8 cellular contexts compared by ENCODE assay signal in genomic region chrX:2889045-2889605, GRCh38. TPM values are rescaled to one million over a fixed set of nuclear protein-coding genes. Genes with fewer than 3 reads are reported as not detected.
A peak's percentile ranks its signal among the peaks of the same experiment; 100 is the strongest.
DNase-seq lines count a peak whose midpoint lies in the region; ATAC-seq and TF ChIP-seq lines count a peak whose summit lies in the region.

No MANE protein-coding gene starts in this region.

- DNase-seq in CD4-positive, alpha-beta T cell: no peak
- DNase-seq in PC-9: no peak
- DNase-seq in psoas muscle: no peak
- DNase-seq in NAMALWA (ENCODE audit: low spot score): no peak
- no peak for DNase-seq in HUDEP-2 (lab: John Stamatoyannopoulos, UW; ENCODE audit: unreplicated experiment in 76 of 76)

- H3K4me1 ChIP-seq in PC-9 (replicated peaks; ENCODE audit: insufficient read depth): 0 out of 2 replicates have a peak, but pooled peaks cover 4% of the 10 kb centered on the region
- H3K4me1 ChIP-seq in endocrine pancreas (ENCODE audit: control insufficient read depth, insufficient read depth, low read length): no peaks in the 10 kb centered on the region
- no peaks in the 10 kb centered on the region for H3K4me1 ChIP-seq in psoas muscle

- H3K36me3 ChIP-seq in PC-9 (ENCODE audit: low read depth) (no peaks in the 10 kb centered on the region), endocrine pancreas (ENCODE audit: control insufficient read depth, insufficient read depth, low read length) (no peaks in the 10 kb centered on the region), psoas muscle (ENCODE audit: insufficient read depth in 1 of 2, low read depth in 1 of 2) (no peaks in the 10 kb centered on the region)

- H4K20me1 ChIP-seq in PC-9 (ENCODE audit: insufficient read depth): no peaks in the 10 kb centered on the region

- no peak overlapping the region for H3K27ac Mint-ChIP-seq in CD4-positive, alpha-beta T cell

- no peaks in the 10 kb centered on the region for H3K79me2 ChIP-seq in PC-9 (ENCODE audit: low read depth)

- no peaks in the 10 kb centered on the region for H3K27me3 ChIP-seq in CD4-positive, alpha-beta T cell (ENCODE audit: control insufficient read depth, insufficient read depth, low read length)
- H3K27me3 ChIP-seq in PC-9 (ENCODE audit: insufficient read depth, low read depth) (no peaks in the 10 kb centered on the region), endocrine pancreas (ENCODE audit: control insufficient read depth, insufficient read depth, low read length) (no peaks in the 10 kb centered on the region), psoas muscle (ENCODE audit: insufficient read depth in 3 of 3, low read length in 2 of 3) (peaks cover 0 to 8% (median 0%) of the 10 kb centered on the region in 3 donors)

- TF ChIP-seq CTCF in CD4-positive, alpha-beta T cell (IDR thresholded peaks at IDR 0.05): no peak
- TF ChIP-seq CTCF in PC-9 (conservative IDR thresholded peaks at IDR 0.05): no peak
- no peak for TF ChIP-seq CTCF in psoas muscle (IDR thresholded peaks at IDR 0.05)

- 31 to 56% (median 36%) methylated on average over 10 to 11 of the region's 11 CpGs for WGBS in psoas muscle, 3 donors

- no peak for ATAC-seq in CD4-positive, alpha-beta T cell (ENCODE audit: poor library complexity)
- ATAC-seq in psoas muscle (no peak), GM19463 (IDR thresholded peaks at IDR 0.05; ENCODE audit: unreplicated experiment) (no peak), GM21619 (IDR thresholded peaks at IDR 0.05; ENCODE audit: unreplicated experiment) (no peak)

- peak overlapping the region; percentile 82 for H3K4me3 Mint-ChIP-seq in CD4-positive, alpha-beta T cell

- no peaks in the 10 kb centered on the region for H3K9me2 ChIP-seq in PC-9 (ENCODE audit: insufficient read depth)

- H3K4me2 ChIP-seq in PC-9: peak overlapping the region; percentile 69

- BruUV-seq in PC-9 (replicated peaks; lab: Mats Ljungman, UMichigan): no TSS peak

- H2AFZ ChIP-seq in PC-9: peak overlapping the region; percentile 66; the same call in 1 of the 2 replicates

- CTCF ChIA-PET in CD4-positive, alpha-beta T cell (lab: Charles Lee): no interaction called here
- CTCF ChIA-PET in PC-9 (lab: Charles Lee): no interaction called here

- H3K9me3 Mint-ChIP-seq in CD4-positive, alpha-beta T cell: no peaks in the 10 kb centered on the region

- H3K27ac ChIP-seq in CD4-positive, alpha-beta T cell (ENCODE audit: low read depth, low read length): no peak overlapping the region
- no peak overlapping the region for H3K27ac ChIP-seq in PC-9
- no peak overlapping the region for H3K27ac ChIP-seq in psoas muscle

- H3K36me3 Mint-ChIP-seq in CD4-positive, alpha-beta T cell (ENCODE audit: low read depth): no peaks in the 10 kb centered on the region

- intact Hi-C loops in CD4-positive, alpha-beta T cell (cut with DNase I, micrococcal nuclease): no loop called here
- intact Hi-C loops in PC-9 (cut with micrococcal nuclease; ENCODE audit: unreplicated experiment): no loop called here
- intact Hi-C loops in psoas muscle (cut with DNase I): no loop called here

- H3K9me3 ChIP-seq in CD4-positive, alpha-beta T cell (ENCODE audit: control insufficient read depth, low read length): no peaks in the 10 kb centered on the region
- no peaks in the 10 kb centered on the region for H3K9me3 ChIP-seq in PC-9 (ENCODE audit: insufficient read depth, low read depth)
- H3K9me3 ChIP-seq in endocrine pancreas (ENCODE audit: control insufficient read depth, low read length): no peaks in the 10 kb centered on the region
- no peaks in the 10 kb centered on the region for H3K9me3 ChIP-seq in psoas muscle

- H3F3A ChIP-seq in PC-9 (ENCODE audit: insufficient read depth, low read depth): no peaks in the 10 kb centered on the region

- POLR2A ChIA-PET in CD4-positive, alpha-beta T cell (lab: Charles Lee): no interaction called here
- POLR2A ChIA-PET in PC-9 (lab: Charles Lee; ENCODE audit: unreplicated experiment): no interaction called here

- peaks cover 8% of the 10 kb centered on the region for H3K4me1 Mint-ChIP-seq in CD4-positive, alpha-beta T cell (ENCODE audit: low read depth)

- H3K4me3 ChIP-seq in PC-9 (peak overlapping the region; percentile 34; the same call in 1 of the 2 replicates), endocrine pancreas (ENCODE audit: control insufficient read depth, insufficient read depth, low read length) (peak overlapping the region; percentile 75), psoas muscle (peak overlapping the region; percentile 55)

- peak overlapping the region; percentile 26 for H3K9ac ChIP-seq in endocrine pancreas (ENCODE audit: control insufficient read depth, insufficient read depth, low read length)

- H3K27me3 Mint-ChIP-seq in CD4-positive, alpha-beta T cell: no peaks in the 10 kb centered on the region

RNA-seq across cellular contexts. Expression of gene ARSD, which starts 40.0 kb away (rescaled TPM):
- total RNA-seq in CD4-positive, alpha-beta T cell: 1 to 10 TPM in 1 of 2 experiments, under 1 TPM in 1; 0.44 to 1.2 TPM
- 15.5 and 17.4 TPM in 2 replicates for total RNA-seq in PC-9 (2021)
- 1 to 10 TPM; 1.6 to 2.4 (median 1.7) TPM for total RNA-seq in psoas muscle
- 1 to 10 TPM in 1 of 3 donors, under 1 TPM in 2; 0.66 to 1.1 (median 0.83) TPM for polyA plus RNA-seq in psoas muscle
